In the genomic region with DNA sequence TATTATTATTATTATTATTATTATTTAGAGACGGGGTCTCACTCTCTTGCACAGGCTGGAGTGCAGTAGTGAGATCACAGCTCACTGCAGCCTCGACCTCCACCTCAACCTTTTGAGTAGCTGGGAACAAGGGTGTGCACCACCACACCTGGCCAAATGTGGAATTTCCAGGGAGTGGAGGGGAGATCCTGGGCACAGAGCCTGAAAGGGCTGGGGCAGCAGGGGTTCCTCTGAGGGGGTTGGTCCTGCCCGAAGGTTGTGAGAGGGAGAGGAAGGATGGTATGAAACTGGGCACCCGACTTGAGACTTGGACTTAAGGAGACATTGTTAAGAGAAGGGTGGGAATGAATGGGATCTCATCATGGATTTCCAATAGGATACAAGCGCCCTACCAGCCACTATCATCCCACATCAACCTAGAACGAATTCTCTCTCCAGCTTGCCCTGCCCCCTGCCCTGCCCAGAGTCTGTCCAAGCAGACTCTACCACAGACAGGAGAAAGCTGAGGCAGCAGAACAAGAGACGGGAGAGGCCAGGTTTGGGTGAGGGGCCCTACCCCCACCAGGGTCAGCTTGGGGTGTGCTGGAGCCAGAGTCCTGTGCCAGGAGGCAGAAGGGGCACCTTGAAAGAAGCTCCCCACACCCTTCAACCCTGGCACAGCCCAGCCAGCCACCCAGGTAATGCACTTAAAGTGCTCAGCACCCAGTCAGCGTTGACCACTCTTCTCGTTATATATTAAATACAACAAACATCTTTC, we compare ENCODE assay signal across 2 cellular contexts.
TF ChIP-seq lines count a peak whose summit lies in the region.

No MANE protein-coding gene starts in this region.

TF ChIP-seq in A549, 52 proteins besides CTCF, POLR2A, EP300 and RAD21:
- TF ChIP-seq RCOR1 (IDR thresholded peaks at IDR 0.05; ENCODE audit: low read depth, low read length) (no peak), MAFK (IDR thresholded peaks at IDR 0.05; ENCODE audit: partially characterized antibody) (peak; percentile 43)
- TF ChIP-seq, protein P1, sequence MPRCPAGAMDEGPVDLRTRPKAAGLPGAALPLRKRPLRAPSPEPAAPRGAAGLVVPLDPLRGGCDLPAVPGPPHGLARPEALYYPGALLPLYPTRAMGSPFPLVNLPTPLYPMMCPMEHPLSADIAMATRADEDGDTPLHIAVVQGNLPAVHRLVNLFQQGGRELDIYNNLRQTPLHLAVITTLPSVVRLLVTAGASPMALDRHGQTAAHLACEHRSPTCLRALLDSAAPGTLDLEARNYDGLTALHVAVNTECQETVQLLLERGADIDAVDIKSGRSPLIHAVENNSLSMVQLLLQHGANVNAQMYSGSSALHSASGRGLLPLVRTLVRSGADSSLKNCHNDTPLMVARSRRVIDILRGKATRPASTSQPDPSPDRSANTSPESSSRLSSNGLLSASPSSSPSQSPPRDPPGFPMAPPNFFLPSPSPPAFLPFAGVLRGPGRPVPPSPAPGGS (IDR thresholded peaks at IDR 0.05): no peak

TF ChIP-seq in IMR-90, 13 proteins besides CTCF, POLR2A, EP300 and RAD21:
- TF ChIP-seq RCOR1 (IDR thresholded peaks at IDR 0.05; ENCODE audit: insufficient replicate concordance, low read length): no peak
